8 cellular contexts compared by ENCODE assay signal in genomic region chr1:151056149-151056548, GRCh38. TPM values are rescaled to one million over a fixed set of nuclear protein-coding genes. Genes with fewer than 3 reads are reported as not detected.
DNase-seq lines count a peak whose midpoint lies in the region; ATAC-seq and TF ChIP-seq lines count a peak whose summit lies in the region.

No MANE protein-coding gene starts in this region.

- peak in 4 of 7 experiments; percentile 39 to 60 (median 44) for DNase-seq in CD8-positive, alpha-beta T cell
- DNase-seq in NT2/D1 (ENCODE audit: low read depth, low spot score) (no peak), mammary epithelial cell (no peak), osteoblast (ENCODE audit: insufficient read length, low spot score, missing footprints) (no peak), NCI-H82 treated with DMSO at 0.1 percent for 48 hours (lab: John Stamatoyannopoulos, UW; ENCODE audit: unreplicated experiment) (no peak), ovary (no peak)

- no peak for TF ChIP-seq POLR2A in ovary (IDR thresholded peaks at IDR 0.05)

- peaks cover 81% of the 10 kb centered on the region for H3K36me3 Mint-ChIP-seq in CD8-positive, alpha-beta T cell

- peaks cover 70% of the 10 kb centered on the region for H3K4me1 Mint-ChIP-seq in CD8-positive, alpha-beta T cell (ENCODE audit: low read depth)

- H3K4me3 ChIP-seq in CD8-positive, alpha-beta T cell (ENCODE audit: low read depth, low read length) = peak overlapping the region; percentile 90
- H3K4me3 ChIP-seq in NT2/D1 (ENCODE audit: insufficient read length, low read depth) (no peak overlapping the region), mammary epithelial cell (replicated peaks in 1 of 3; ENCODE audit: insufficient read depth in 1 of 3, low read depth in 2 of 3, low read length in 3 of 3) (peak overlapping the region in 1 of 3 experiments; percentile 17), osteoblast (ENCODE audit: insufficient read depth, low read length) (peak overlapping the region; percentile 13), ovary (no peak overlapping the region)

- peak overlapping the region; percentile 37 for H3K9ac ChIP-seq in NT2/D1 (ENCODE audit: insufficient read length, low read depth)
- H3K9ac ChIP-seq in mammary epithelial cell (ENCODE audit: insufficient read depth, low read length) = no peak overlapping the region

- peaks cover 52% of the 10 kb centered on the region for H3K4me1 ChIP-seq in CD8-positive, alpha-beta T cell (ENCODE audit: insufficient read depth, low read length)
- peaks cover 20% of the 10 kb centered on the region for H3K4me1 ChIP-seq in NT2/D1 (ENCODE audit: insufficient read depth, insufficient read length)
- H3K4me1 ChIP-seq in mammary epithelial cell (ENCODE audit: insufficient read depth, low read length) = peaks cover 31% of the 10 kb centered on the region
- H3K4me1 ChIP-seq in osteoblast (ENCODE audit: insufficient read depth, low read length) = peaks cover 31% of the 10 kb centered on the region
- H3K4me1 ChIP-seq in ovary (ENCODE audit: insufficient read depth) = peaks cover 13% of the 10 kb centered on the region

- H3K27me3 ChIP-seq in CD8-positive, alpha-beta T cell (ENCODE audit: insufficient read depth, low read length) = no peaks in the 10 kb centered on the region
- no peaks in the 10 kb centered on the region for H3K27me3 ChIP-seq in NT2/D1 (ENCODE audit: insufficient read depth, insufficient read length)
- no peaks in the 10 kb centered on the region for H3K27me3 ChIP-seq in mammary epithelial cell (ENCODE audit: insufficient read depth, low read length)
- H3K27me3 ChIP-seq in osteoblast (ENCODE audit: insufficient read depth, low read length) = no peaks in the 10 kb centered on the region
- H3K27me3 ChIP-seq in ovary = no peaks in the 10 kb centered on the region

- H3K27ac Mint-ChIP-seq in CD8-positive, alpha-beta T cell = peak overlapping the region; percentile 98

- H3K36me3 ChIP-seq in CD8-positive, alpha-beta T cell (ENCODE audit: insufficient read depth, low read length) = peaks cover 34% of the 10 kb centered on the region
- H3K36me3 ChIP-seq in NT2/D1 (ENCODE audit: insufficient read depth, insufficient read length, low read length) (peaks cover 68% of the 10 kb centered on the region), mammary epithelial cell (ENCODE audit: insufficient read depth, low read length) (peaks cover 46% of the 10 kb centered on the region), osteoblast (ENCODE audit: insufficient read depth, low read length) (peaks cover 59% of the 10 kb centered on the region), ovary (no peaks in the 10 kb centered on the region)

- H2AFZ ChIP-seq in mammary epithelial cell (ENCODE audit: low read depth, low read length) (no peak overlapping the region), osteoblast (ENCODE audit: low read length) (no peak overlapping the region)

- H3K4me3 Mint-ChIP-seq in CD8-positive, alpha-beta T cell = peak overlapping the region; percentile 99

- H3K27ac ChIP-seq in CD8-positive, alpha-beta T cell (ENCODE audit: low read depth, low read length) = peak overlapping the region; percentile 88
- H3K27ac ChIP-seq in mammary epithelial cell (ENCODE audit: insufficient read depth, low read depth, low read length) (no peak overlapping the region), osteoblast (ENCODE audit: low read depth, low read length) (peak overlapping the region; percentile 53), ovary (no peak overlapping the region)

- TF ChIP-seq CTCF in CD8-positive, alpha-beta T cell (IDR thresholded peaks at IDR 0.05) = no peak
- no peak for TF ChIP-seq CTCF in mammary epithelial cell (conservative IDR thresholded peaks at IDR 0.05 in 1 of 2, IDR thresholded peaks at IDR 0.05 in 1 of 2; ENCODE audit: extremely low read depth in 1 of 2, insufficient read depth in 1 of 2, low read depth in 1 of 2, low read length in 2 of 2)
- no peak for TF ChIP-seq CTCF in osteoblast (IDR thresholded peaks at IDR 0.05; ENCODE audit: extremely low read depth, low read depth, low read length)
- TF ChIP-seq CTCF in ovary (IDR thresholded peaks at IDR 0.05) = no peak

- H3K79me2 ChIP-seq in mammary epithelial cell (ENCODE audit: insufficient read depth, low read length) (peaks cover 81% of the 10 kb centered on the region), osteoblast (ENCODE audit: insufficient read depth, low read length) (peaks cover 73% of the 10 kb centered on the region)

- H3K27me3 Mint-ChIP-seq in CD8-positive, alpha-beta T cell (ENCODE audit: low read depth) = no peaks in the 10 kb centered on the region

- H4K20me1 ChIP-seq in mammary epithelial cell (ENCODE audit: insufficient read depth, low read length) (peaks cover 3% of the 10 kb centered on the region), osteoblast (ENCODE audit: insufficient read depth, low read length) (peaks cover 49% of the 10 kb centered on the region)

- CTCF ChIA-PET in CD8-positive, alpha-beta T cell (lab: Charles Lee) = interaction anchor here (1.0 to 12.2 kb wide), 7 partner anchors 9 to 100 kb away, joined by 3 to 99 read pairs (median 7); partner anchors contain the start of genes BNIPL, C1orf56, GABPB2 and TNFAIP8L2
- CTCF ChIA-PET in mammary epithelial cell (lab: Charles Lee; ENCODE audit: low non-redundant PET) = no interaction called here

- POLR2A ChIA-PET in CD8-positive, alpha-beta T cell (lab: Charles Lee) = interaction anchor here (1.4 to 7.6 kb wide), 6 partner anchors 9 to 101 kb away, joined by 4 to 122 read pairs (median 5); partner anchors contain the start of gene C1orf56

- no peaks in the 10 kb centered on the region for H3K9me3 ChIP-seq in CD8-positive, alpha-beta T cell (ENCODE audit: low read length)
- H3K9me3 ChIP-seq in NT2/D1 (ENCODE audit: insufficient read depth, low read length) (no peaks in the 10 kb centered on the region), mammary epithelial cell (replicated peaks; ENCODE audit: insufficient read depth, low read length) (no peaks in the 10 kb centered on the region), osteoblast (ENCODE audit: low read depth, low read length) (no peaks in the 10 kb centered on the region), ovary (no peaks in the 10 kb centered on the region)

- intact Hi-C loops in CD8-positive, alpha-beta T cell (cut with DNase I, micrococcal nuclease) = loop anchor here (1.0 to 5.0 kb wide), 8 partner anchors 8 to 789 kb away; partner anchors contain the start of genes APH1A (in 1 of the 2), C1orf56 (in 1 of the 2), CERS2 (in 1 of the 2) and MCL1 (in 1 of the 2)
- intact Hi-C loops in mammary epithelial cell (cut with micrococcal nuclease) = no loop called here
- intact Hi-C loops in ovary (cut with DNase I) = no loop called here

- ATAC-seq in CD8-positive, alpha-beta T cell = peak; percentile 41
- ATAC-seq in GM19035 (IDR thresholded peaks at IDR 0.05; ENCODE audit: unreplicated experiment) (no peak), GM18868 (IDR thresholded peaks at IDR 0.05; ENCODE audit: unreplicated experiment) (no peak)

- in situ Hi-C loops in mammary epithelial cell (cut with MboI; ENCODE audit: low sequenced_read_pairs in 2 of 2) = no loop called here

- H3K4me2 ChIP-seq in mammary epithelial cell (ENCODE audit: insufficient read depth, low read depth, low read length) = peak overlapping the region; percentile 71
- H3K4me2 ChIP-seq in osteoblast (ENCODE audit: insufficient read depth, low read length) = peak overlapping the region; percentile 66

- WGBS in mammary epithelial cell (ENCODE audit: low coverage, missing lambda C conversion rate) = 68% methylated on average over 2 of the region's 2 CpGs
- 42 to 64% (median 55%) methylated on average over 2 of the region's 2 CpGs for WGBS in ovary, 3 donors

- dilution Hi-C loops in mammary epithelial cell (cut with HindIII; ENCODE audit: low sequenced_read_pairs) = loop anchor here (5.0 kb wide), 1 partner anchor 54 kb away; no protein-coding TSS in a partner anchor

- no peak for TF ChIP-seq EP300 in ovary (IDR thresholded peaks at IDR 0.05)

- no TSS peak for BruUV-seq in mammary epithelial cell (replicated peaks; lab: Mats Ljungman, UMichigan)

- no peaks in the 10 kb centered on the region for H3K9me3 Mint-ChIP-seq in CD8-positive, alpha-beta T cell

RNA-seq across cellular contexts. Expression of gene CDC42SE1, which starts 3.3 kb away (rescaled TPM):
- 100 to 1,000 TPM; 275 to 282 TPM for total RNA-seq in CD8-positive, alpha-beta T cell
- 100 to 1,000 TPM; 112 to 160 TPM for total RNA-seq in mammary epithelial cell
- polyA plus RNA-seq in mammary epithelial cell = 80.2 TPM
- polyA minus RNA-seq in mammary epithelial cell = 116 TPM
- 44.8 and 49.6 TPM in 2 replicates for total RNA-seq in osteoblast
- total RNA-seq in ovary = 10 to 100 TPM; 37.6 to 81.9 (median 56.3) TPM
- polyA plus RNA-seq in ovary = 10 to 100 TPM; 26.0 to 73.4 TPM

RNA-seq across cellular contexts. Expression of gene MLLT11, which starts 4.0 kb away (rescaled TPM):
- 1 to 10 TPM; 1.9 to 2.0 TPM for total RNA-seq in CD8-positive, alpha-beta T cell
- 1 to 10 TPM; 7.6 to 8.2 TPM for total RNA-seq in mammary epithelial cell
- 11.1 TPM for polyA plus RNA-seq in mammary epithelial cell
- 5.6 TPM for polyA minus RNA-seq in mammary epithelial cell
- total RNA-seq in osteoblast = 1.4 and 1.8 TPM in 2 replicates
- total RNA-seq in ovary = 1 to 10 TPM; 1.3 to 9.5 (median 2.4) TPM
- 1 to 10 TPM; 1.1 to 3.6 TPM for polyA plus RNA-seq in ovary

RNA-seq across cellular contexts. Expression of gene C1orf56, which starts 8.6 kb away (rescaled TPM):
- under 1 TPM; 0.30 to 0.56 TPM for total RNA-seq in CD8-positive, alpha-beta T cell
- 1 to 10 TPM; 1.5 to 1.7 TPM for total RNA-seq in mammary epithelial cell
- polyA plus RNA-seq in mammary epithelial cell = 0.66 TPM
- not detected for polyA minus RNA-seq in mammary epithelial cell
- total RNA-seq in osteoblast = 4.4 and 5.4 TPM in 2 replicates
- total RNA-seq in ovary = 1 to 10 TPM; 3.9 to 9.1 (median 7.3) TPM
- polyA plus RNA-seq in ovary = 1 to 10 TPM; 2.6 to 6.6 TPM

RNA-seq across cellular contexts. Expression of gene GABPB2, which starts 14.4 kb away (rescaled TPM):
- 10 to 100 TPM; 20.0 to 21.9 TPM for total RNA-seq in CD8-positive, alpha-beta T cell
- total RNA-seq in mammary epithelial cell = 10 to 100 TPM in 1 of 2 donors, 1 to 10 TPM in 1; 9.2 to 10.7 TPM
- polyA plus RNA-seq in mammary epithelial cell = 6.7 TPM
- polyA minus RNA-seq in mammary epithelial cell = 11.4 TPM
- 15.6 and 16.3 TPM in 2 replicates for total RNA-seq in osteoblast
- 10 to 100 TPM; 12.6 to 28.1 (median 24.2) TPM for total RNA-seq in ovary
- polyA plus RNA-seq in ovary = 10 to 100 TPM; 11.4 to 20.6 TPM

RNA-seq across cellular contexts. Expression of gene BNIPL, which starts 19.8 kb away (rescaled TPM):
- total RNA-seq in CD8-positive, alpha-beta T cell = under 1 TPM; 0.08 to 0.47 TPM
- total RNA-seq in mammary epithelial cell = under 1 TPM; 0.17 to 0.47 TPM
- polyA plus RNA-seq in mammary epithelial cell = 0.42 TPM
- polyA minus RNA-seq in mammary epithelial cell = not detected
- total RNA-seq in osteoblast = under 0.01 and 1.2 TPM in 2 replicates
- 10 to 100 TPM in 1 of 7 donors, 1 to 10 TPM in 1, under 1 TPM in 5; 0.17 to 10.6 (median 0.60) TPM for total RNA-seq in ovary
- under 1 TPM; 0.13 to 0.32 TPM for polyA plus RNA-seq in ovary

Comparison
In these comparisons a context has a peak if more than half of its experiments do, and no peak if none do; other contexts are left out.
1. DNase-seq: peak in CD8-positive, alpha-beta T cell (4 of 7); none in NT2/D1 (single experiment), mammary epithelial cell (single experiment), osteoblast (single experiment), NCI-H82 treated with DMSO at 0.1 percent for 48 hours (single experiment) and ovary (0 of 5).
2. H3K27ac ChIP-seq: peak in CD8-positive, alpha-beta T cell (single experiment) and osteoblast (single experiment); none in mammary epithelial cell (single experiment) and ovary (0 of 2).
3. H3K4me3 ChIP-seq: peak in CD8-positive, alpha-beta T cell (single experiment) and osteoblast (single experiment); none in NT2/D1 (single experiment) and ovary (single experiment).
4. intact Hi-C loops: an anchor here in CD8-positive, alpha-beta T cell (1.0 to 5.0 kb wide); none called in mammary epithelial cell and ovary.